In genomic region chr3:52516509-52517195, GRCh38 we compare ENCODE assay signal across 28 cellular contexts. TPM values are rescaled to one million over a fixed set of nuclear protein-coding genes. Genes with fewer than 3 reads are reported as not detected.
DNase-seq lines count a peak whose midpoint lies in the region; ATAC-seq, FAIRE-seq and TF ChIP-seq lines count a peak whose summit lies in the region.
"Had no signal": no experiment of that assay in that cellular context is flagged by ENCODE, and none has a peak within 500 bp of the region (broad histone marks: within the 10 kb centered on the region; RNA-seq: fewer than 3 reads in every experiment).

No MANE protein-coding gene starts in this region.

- H2BK5ac ChIP-seq in neuronal stem cell (ENCODE audit: low read length) = no peak overlapping the region
- no peak overlapping the region for H2BK5ac ChIP-seq in trophoblast cell (ENCODE audit: low read depth, low read length, poor library complexity)

- H3K4me3 ChIP-seq in endothelial cell of umbilical vein (replicated peaks in 1 of 3; ENCODE audit: insufficient read depth in 1 of 3, low read depth in 1 of 3, low read length in 3 of 3) (no peak overlapping the region), neuronal stem cell (ENCODE audit: low read length in 2 of 2) (no peak overlapping the region), trophoblast cell (ENCODE audit: low read depth, low read length) (no peak overlapping the region)
- H3K4me3 ChIP-seq: BLaER1, GM12878 had no signal

- TF ChIP-seq CTCF in endothelial cell of umbilical vein (IDR thresholded peaks at IDR 0.05; ENCODE audit: extremely low read depth in 1 of 2, insufficient read depth in 1 of 2, low read depth in 1 of 2, low read length in 2 of 2) = no peak

- H2BK15ac ChIP-seq in neuronal stem cell (ENCODE audit: low read length) = peak overlapping the region; percentile 3

- no peaks in the 10 kb centered on the region for H4K20me1 ChIP-seq in endothelial cell of umbilical vein (replicated peaks; ENCODE audit: control insufficient read depth, extremely low read depth, insufficient read depth, low read length)
- H4K20me1 ChIP-seq: BLaER1 had no signal

- H3K27me3 ChIP-seq in endothelial cell of umbilical vein (ENCODE audit: control insufficient read depth in 2 of 2, insufficient read depth in 2 of 2, low read length in 2 of 2) = no peaks in the 10 kb centered on the region
- peaks cover 2 to 50% (median 9%) of the 10 kb centered on the region in 3 experiments for H3K27me3 ChIP-seq in neuronal stem cell (ENCODE audit: control insufficient read depth in 3 of 3, insufficient read depth in 3 of 3, low read depth in 1 of 3, low read length in 3 of 3)
- H3K27me3 ChIP-seq in trophoblast cell (ENCODE audit: insufficient read depth, low read length) = no peaks in the 10 kb centered on the region
- H3K27me3 ChIP-seq: BE2C, BLaER1 had no signal

- FAIRE-seq in endothelial cell of umbilical vein (lab: Jason Lieb, UNC) = no peak
- FAIRE-seq: A204.1, GM12878, GM12892, GM18507 had no signal

- no peak overlapping the region for H4K12ac ChIP-seq in trophoblast cell (ENCODE audit: low read depth, low read length)

- H3K27ac ChIP-seq in endothelial cell of umbilical vein (ENCODE audit: insufficient read depth, low read depth, low read length) = no peak overlapping the region
- no peak overlapping the region for H3K27ac ChIP-seq in neuronal stem cell (replicated peaks; ENCODE audit: low read length)
- no peak overlapping the region for H3K27ac ChIP-seq in trophoblast cell (ENCODE audit: low read depth, low read length)
- H3K27ac ChIP-seq: BLaER1 had no signal

- intact Hi-C loops in Right ventricle myocardium inferior (cut with DNase I) (no loop called here), left ventricle myocardium superior (cut with micrococcal nuclease) (no loop called here), endothelial cell of umbilical vein (cut with micrococcal nuclease) (no loop called here)

- H2AFZ ChIP-seq in endothelial cell of umbilical vein (ENCODE audit: low read depth, low read length) (no peak overlapping the region), neuronal stem cell (ENCODE audit: low read length) (no peak overlapping the region), trophoblast cell (ENCODE audit: insufficient read depth, low read length, poor library complexity) (no peak overlapping the region)

- H2BK120ac ChIP-seq in neuronal stem cell (ENCODE audit: low read depth, low read length) (no peak overlapping the region), trophoblast cell (ENCODE audit: insufficient read depth, low read length, poor library complexity) (no peak overlapping the region)

- no peak for TF ChIP-seq POLR2A in endothelial cell of umbilical vein (IDR thresholded peaks at IDR 0.05; ENCODE audit: low read depth, low read length)

- peak overlapping the region; percentile 61 for H2AK5ac ChIP-seq in neuronal stem cell (ENCODE audit: low read depth, low read length)
- no peak overlapping the region for H2AK5ac ChIP-seq in trophoblast cell (ENCODE audit: low read length)

- ATAC-seq in Right ventricle myocardium inferior (no peak), left ventricle myocardium superior (no peak), GM21717 (IDR thresholded peaks at IDR 0.05; ENCODE audit: unreplicated experiment) (no peak)
- ATAC-seq: GM12878 had no signal

- H4K8ac ChIP-seq in neuronal stem cell (ENCODE audit: low read depth, low read length) (no peak overlapping the region), trophoblast cell (ENCODE audit: low read depth, low read length) (no peak overlapping the region)

- TSS peak; percentile 3 for BruUV-seq in endothelial cell of umbilical vein (replicated peaks; lab: Mats Ljungman, UMichigan)

- H3K9me3 ChIP-seq in endothelial cell of umbilical vein (replicated peaks; ENCODE audit: control insufficient read depth, insufficient read depth, low read length) = no peaks in the 10 kb centered on the region
- H3K9me3 ChIP-seq in neuronal stem cell (replicated peaks in 1 of 2; ENCODE audit: control insufficient read depth in 2 of 2, insufficient read depth in 1 of 2, low read depth in 1 of 2, low read length in 2 of 2) = no peaks in the 10 kb centered on the region
- peaks cover 5% of the 10 kb centered on the region for H3K9me3 ChIP-seq in trophoblast cell (ENCODE audit: insufficient read depth, low read depth, low read length)
- H3K9me3 ChIP-seq: BE2C, BLaER1 had no signal

- CTCF ChIA-PET in endothelial cell of umbilical vein (lab: Charles Lee) = no interaction called here

- H3K36me3 ChIP-seq in endothelial cell of umbilical vein (ENCODE audit: control insufficient read depth in 2 of 2, extremely low read depth in 1 of 2, insufficient read depth in 2 of 2, low read length in 2 of 2) = peaks cover 23 to 89% of the 10 kb centered on the region in 2 experiments
- H3K36me3 ChIP-seq in neuronal stem cell (replicated peaks in 1 of 2; ENCODE audit: control insufficient read depth in 2 of 2, insufficient read depth in 2 of 2, low read length in 2 of 2) = no peaks in the 10 kb centered on the region
- no peaks in the 10 kb centered on the region for H3K36me3 ChIP-seq in trophoblast cell (ENCODE audit: control insufficient read depth in 1 of 2, insufficient read depth in 2 of 2, low read length in 2 of 2)
- H3K36me3 ChIP-seq: BE2C, BLaER1 had no signal

- no peaks in the 10 kb centered on the region for H3K79me1 ChIP-seq in neuronal stem cell (ENCODE audit: low read depth, low read length)
- no peaks in the 10 kb centered on the region for H3K79me1 ChIP-seq in trophoblast cell (ENCODE audit: low read length)

- POLR2A ChIA-PET in endothelial cell of umbilical vein (lab: Charles Lee) = no interaction called here

- no peak overlapping the region for H3K4me2 ChIP-seq in endothelial cell of umbilical vein (ENCODE audit: insufficient read depth, low read length)
- H3K4me2 ChIP-seq in neuronal stem cell (ENCODE audit: insufficient read depth, low read length, poor library complexity, severe bottlenecking) = no peak overlapping the region
- H3K4me2 ChIP-seq in trophoblast cell (ENCODE audit: low read length) = no peak overlapping the region
- H3K4me2 ChIP-seq: BLaER1 had no signal

- H2BK12ac ChIP-seq in neuronal stem cell (ENCODE audit: low read length) (peak overlapping the region; percentile 73), trophoblast cell (ENCODE audit: low read length) (no peak overlapping the region)

- H3K4ac ChIP-seq in neuronal stem cell (ENCODE audit: low read length) (peak overlapping the region; percentile 66), trophoblast cell (ENCODE audit: low read depth, low read length) (no peak overlapping the region)

- H3K9ac ChIP-seq in endothelial cell of umbilical vein (replicated peaks; ENCODE audit: extremely low read depth, insufficient read depth, low read length) = no peak overlapping the region
- no peak overlapping the region for H3K9ac ChIP-seq in neuronal stem cell (ENCODE audit: low read depth, low read length, poor library complexity)
- H3K9ac ChIP-seq in trophoblast cell (ENCODE audit: low read length) = no peak overlapping the region
- H3K9ac ChIP-seq: BLaER1 had no signal

- H3K79me2 ChIP-seq in endothelial cell of umbilical vein (ENCODE audit: control insufficient read depth, insufficient read depth, low read length) (no peaks in the 10 kb centered on the region), trophoblast cell (ENCODE audit: control insufficient read depth, insufficient read depth, low read length, poor library complexity) (no peaks in the 10 kb centered on the region)

- no peak overlapping the region for H3K23ac ChIP-seq in neuronal stem cell (ENCODE audit: low read depth, low read length, poor library complexity)
- no peak overlapping the region for H3K23ac ChIP-seq in trophoblast cell (ENCODE audit: low read length)

- DNase-seq in Right ventricle myocardium inferior (ENCODE audit: missing footprints) (peak; percentile 72), left ventricle myocardium superior (no peak), endothelial cell of umbilical vein (ENCODE audit: low read depth, low spot score) (no peak), neuronal stem cell (ENCODE audit: low spot score) (no peak), trophoblast cell (no peak)
- DNase-seq: 8988T; ACHN; BE2C; C1 segment of cervical spinal cord; CD4-positive, CD25-positive, alpha-beta regulatory T cell; CD8-positive, alpha-beta memory T cell; COR-L47; DMS 273 treated with DMSO at 0.1 percent for 48 hours; DMS153; DMS53; DMS79; DND-41; EL; GDM1 had no signal

- H4K91ac ChIP-seq in neuronal stem cell (ENCODE audit: low read depth, low read length, poor library complexity) (no peak overlapping the region), trophoblast cell (ENCODE audit: low read depth, low read length) (no peak overlapping the region)

- no CpG with 5 or more reads among the region's 19 CpGs for WGBS in neuronal stem cell (ENCODE audit: extremely low coverage in 2 of 2, insufficient read length in 2 of 2, insufficient replicate concordance in 1 of 2), 2 donors
- WGBS in trophoblast cell (ENCODE audit: extremely low coverage, insufficient coverage, insufficient read length) = no CpG with 5 or more reads among the region's 19 CpGs

- H3K9me1 ChIP-seq in endothelial cell of umbilical vein (replicated peaks; ENCODE audit: control insufficient read depth, extremely low read depth, insufficient read depth, low read length) = no peaks in the 10 kb centered on the region

- H3K4me1 ChIP-seq in endothelial cell of umbilical vein (ENCODE audit: control insufficient read depth, extremely low read depth, insufficient read depth, low read length) (no peaks in the 10 kb centered on the region), neuronal stem cell (ENCODE audit: control insufficient read depth in 2 of 2, insufficient read depth in 1 of 2, low read depth in 1 of 2, low read length in 2 of 2) (peaks cover 0 to 6% of the 10 kb centered on the region in 2 donors), trophoblast cell (ENCODE audit: control insufficient read depth in 1 of 2, insufficient read depth in 2 of 2, low read length in 2 of 2) (peaks cover 0 to 6% of the 10 kb centered on the region in 2 experiments)
- H3K4me1 ChIP-seq: BLaER1 had no signal

- H3K18ac ChIP-seq in neuronal stem cell (ENCODE audit: low read length) = peak overlapping the region; percentile 64
- H3K18ac ChIP-seq in trophoblast cell (ENCODE audit: low read length) = no peak overlapping the region

- H3K14ac ChIP-seq in neuronal stem cell (ENCODE audit: low read length) = no peak overlapping the region
- no peak overlapping the region for H3K14ac ChIP-seq in trophoblast cell (ENCODE audit: low read length)

- dilution Hi-C loops in endothelial cell of umbilical vein (cut with MboI; ENCODE audit: extremely low pct_ligation_motif_present, low sequenced_read_pairs) = no loop called here

RNA-seq across cellular contexts. Expression of gene NT5DC2, which starts 17.0 kb away (rescaled TPM):
- total RNA-seq in Right ventricle myocardium inferior (105 TPM), left ventricle myocardium superior (68.3 TPM), endothelial cell of umbilical vein (298 and 327 TPM in 2 replicates)
- polyA plus RNA-seq in endothelial cell of umbilical vein = 402 and 516 TPM in 2 replicates
- polyA plus RNA-seq in endothelial cell of umbilical vein (2011; cell fraction: cytosol; rRNA removed) = 255 and 292 TPM in 2 replicates
- 357 and 428 TPM in 2 replicates for polyA plus RNA-seq in endothelial cell of umbilical vein (2011; cell fraction: nucleus; rRNA removed)
- polyA plus RNA-seq in endothelial cell of umbilical vein (2012) = 145 and 210 TPM in 2 replicates
- 347 and 373 TPM in 2 replicates for polyA minus RNA-seq in endothelial cell of umbilical vein
- 52.0 TPM for polyA minus RNA-seq in endothelial cell of umbilical vein (2011; cell fraction: cytosol; rRNA and poly(A)+ RNA removed)
- 114 and 115 TPM in 2 replicates for polyA minus RNA-seq in endothelial cell of umbilical vein (2011; cell fraction: nucleus; rRNA and poly(A)+ RNA removed)
- 246 TPM for polyA plus RNA-seq in neuronal stem cell (2013, experiment 1 of 2)
- 233 TPM for polyA plus RNA-seq in neuronal stem cell (2013, experiment 2 of 2)
- 247 and 254 TPM in 2 replicates for polyA plus RNA-seq in trophoblast cell (2013)

RNA-seq across cellular contexts. Expression of gene UQCC5, which starts 19.8 kb away (rescaled TPM):
- total RNA-seq in Right ventricle myocardium inferior = 71.1 TPM
- total RNA-seq in left ventricle myocardium superior = 58.7 TPM
- total RNA-seq in endothelial cell of umbilical vein = 22.6 and 34.6 TPM in 2 replicates
- 9.9 and 28.2 TPM in 2 replicates for polyA plus RNA-seq in endothelial cell of umbilical vein
- 28.9 and 42.1 TPM in 2 replicates for polyA plus RNA-seq in endothelial cell of umbilical vein (2011; cell fraction: cytosol; rRNA removed)
- 2.6 and 33.3 TPM in 2 replicates for polyA plus RNA-seq in endothelial cell of umbilical vein (2011; cell fraction: nucleus; rRNA removed)
- polyA plus RNA-seq in endothelial cell of umbilical vein (2012) = 45.1 and 51.6 TPM in 2 replicates
- 7.4 and 8.1 TPM in 2 replicates for polyA minus RNA-seq in endothelial cell of umbilical vein
- polyA minus RNA-seq in endothelial cell of umbilical vein (2011; cell fraction: cytosol; rRNA and poly(A)+ RNA removed) = 15.5 TPM
- 5.8 and 6.4 TPM in 2 replicates for polyA minus RNA-seq in endothelial cell of umbilical vein (2011; cell fraction: nucleus; rRNA and poly(A)+ RNA removed)
- polyA plus RNA-seq in neuronal stem cell (2013, experiment 1 of 2) = 41.8 TPM
- polyA plus RNA-seq in neuronal stem cell (2013, experiment 2 of 2) = 44.8 TPM
- polyA plus RNA-seq in trophoblast cell (2013) = 68.9 TPM in 2 replicates

RNA-seq across cellular contexts. Expression of gene STAB1, which starts 21.5 kb away (rescaled TPM):
- 88.1 TPM for total RNA-seq in Right ventricle myocardium inferior
- 69.7 TPM for total RNA-seq in left ventricle myocardium superior
- total RNA-seq in endothelial cell of umbilical vein = 340 and 369 TPM in 2 replicates
- polyA plus RNA-seq in endothelial cell of umbilical vein = 369 and 413 TPM in 2 replicates
- polyA plus RNA-seq in endothelial cell of umbilical vein (2011; cell fraction: cytosol; rRNA removed) = 195 and 214 TPM in 2 replicates
- 2,566 and 2,674 TPM in 2 replicates for polyA plus RNA-seq in endothelial cell of umbilical vein (2011; cell fraction: nucleus; rRNA removed)
- polyA plus RNA-seq in endothelial cell of umbilical vein (2012) = 262 and 312 TPM in 2 replicates
- polyA minus RNA-seq in endothelial cell of umbilical vein = 291 and 381 TPM in 2 replicates
- polyA minus RNA-seq in endothelial cell of umbilical vein (2011; cell fraction: cytosol; rRNA and poly(A)+ RNA removed) = not detected
- 622 and 778 TPM in 2 replicates for polyA minus RNA-seq in endothelial cell of umbilical vein (2011; cell fraction: nucleus; rRNA and poly(A)+ RNA removed)
- polyA plus RNA-seq in neuronal stem cell (2013, experiment 1 of 2) = 0.10 TPM
- polyA plus RNA-seq in neuronal stem cell (2013, experiment 2 of 2) = 0.03 TPM
- polyA plus RNA-seq in trophoblast cell (2013) = 0.14 and 0.19 TPM in 2 replicates
- total RNA-seq: Daoy, G401 had no signal
- polyA plus RNA-seq: CD4-positive, alpha-beta memory T cell; CD4-positive, CD25-positive, alpha-beta regulatory T cell; GM12878 had no signal
